Comparison of ENCODE assay signal across 1 cellular context in genomic region chr14:88380405-88380804, GRCh38.
TF ChIP-seq lines count a peak whose summit lies in the region.

No MANE protein-coding gene starts in this region.

TF ChIP-seq in H1, 55 proteins besides CTCF, POLR2A, EP300 and RAD21:
- no peak for TF ChIP-seq FOSL1 (IDR thresholded peaks at IDR 0.05; ENCODE audit: insufficient read depth, low read depth, low read length)
- no peak for TF ChIP-seq BACH1 (IDR thresholded peaks at IDR 0.05; ENCODE audit: low read length)
- no peak for TF ChIP-seq RXRA (IDR thresholded peaks at IDR 0.05; ENCODE audit: insufficient read depth, low read depth, low read length)
- no peak for TF ChIP-seq POU5F1 (IDR thresholded peaks at IDR 0.05; ENCODE audit: low read depth, low read length)
